ENCODE assay signal across 26 cellular contexts in the genomic region with DNA sequence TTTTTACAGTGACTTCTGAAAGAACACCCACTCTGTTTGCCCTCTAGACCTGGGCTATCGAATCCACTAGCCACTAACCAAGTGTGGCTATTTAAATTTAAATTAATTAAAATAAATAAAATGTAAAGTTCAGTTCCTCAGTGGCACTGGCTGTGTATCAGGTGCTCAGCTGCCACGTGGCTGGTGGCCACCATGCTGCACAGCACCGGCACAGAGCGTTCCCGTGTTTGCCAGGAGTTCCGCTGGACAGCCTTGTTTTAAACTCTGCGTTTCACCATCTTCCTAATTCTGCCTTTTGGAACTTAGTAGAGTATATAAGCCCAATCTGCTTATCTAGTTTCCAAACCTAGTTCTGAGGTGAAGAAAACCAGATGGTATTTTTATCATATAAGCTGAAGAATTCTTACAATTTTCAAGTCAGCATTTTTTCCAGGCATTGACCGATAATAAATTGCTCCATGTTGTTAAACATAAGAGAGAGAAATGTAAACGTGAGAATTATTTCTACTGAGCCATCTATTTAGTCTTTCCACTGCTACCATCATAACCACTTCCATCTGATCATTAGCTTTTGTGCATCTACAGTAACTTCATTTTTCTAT.
"Had no signal": no experiment of that assay in that cellular context is flagged by ENCODE, and none has a peak within 500 bp of the region (broad histone marks: within the 10 kb centered on the region; RNA-seq: fewer than 3 reads in every experiment).

No MANE protein-coding gene starts in this region.

- H3K9me3 ChIP-seq: esophagus squamous epithelium, lower lobe of right lung, prostate gland, suprapubic skin, transverse colon, upper lobe of right lung, uterus had no signal

- H3K36me3 ChIP-seq: esophagus squamous epithelium, lower lobe of right lung, prostate gland, suprapubic skin, transverse colon, upper lobe of right lung, uterus had no signal

- H3K27me3 ChIP-seq: dorsolateral prefrontal cortex, suprapubic skin, transverse colon, upper lobe of right lung, uterus had no signal

- FAIRE-seq: colon, endothelial cell of umbilical vein, frontal cortex, small intestine had no signal

- H3K4me3 Mint-ChIP-seq: immature natural killer cell; nephron progenitor cell; stimulated activated naive B cell treated with anti-CD40 and anti-IgM and Interleukin-4, amounts not matched to agents 10 μg/mL and 1 μg/mL and 100 μg/mL, for 72 hours; stimulated activated naive CD8-positive, alpha-beta T cell treated with anti-CD3 and anti-CD28 coated beads, Interleukin-15, amount 100 ng/mL, for 72 hours had no signal

- H3K27ac Mint-ChIP-seq: immature natural killer cell; stimulated activated naive B cell treated with anti-CD40 and anti-IgM and Interleukin-4, amounts not matched to agents 10 μg/mL and 1 μg/mL and 100 μg/mL, for 72 hours; stimulated activated naive CD8-positive, alpha-beta T cell treated with anti-CD3 and anti-CD28 coated beads, Interleukin-15, amount 100 ng/mL, for 72 hours had no signal

- ATAC-seq: left colon; left ventricle myocardium superior; lower lobe of right lung; right cardiac atrium; stimulated activated naive B cell treated with anti-CD40 and anti-IgM and Interleukin-4, amounts not matched to agents 10 μg/mL and 1 μg/mL and 100 μg/mL, for 72 hours; stimulated activated naive CD8-positive, alpha-beta T cell treated with anti-CD3 and anti-CD28 coated beads, Interleukin-15, amount 100 ng/mL, for 72 hours; upper lobe of right lung had no signal

- H3K4me1 Mint-ChIP-seq: immature natural killer cell; stimulated activated naive B cell treated with anti-CD40 and anti-IgM and Interleukin-4, amounts not matched to agents 10 μg/mL and 1 μg/mL and 100 μg/mL, for 72 hours; stimulated activated naive CD8-positive, alpha-beta T cell treated with anti-CD3 and anti-CD28 coated beads, Interleukin-15, amount 100 ng/mL, for 72 hours had no signal

- H3K4me1 ChIP-seq: prostate gland had no signal

- H3K36me3 Mint-ChIP-seq: immature natural killer cell; stimulated activated naive B cell treated with anti-CD40 and anti-IgM and Interleukin-4, amounts not matched to agents 10 μg/mL and 1 μg/mL and 100 μg/mL, for 72 hours had no signal

- DNase-seq: dorsolateral prefrontal cortex; effector CD4-positive, alpha-beta T cell; esophagus squamous epithelium; hypothalamus; immature natural killer cell; islet precursor cell; kidney glomerular epithelial cell; left ventricle myocardium superior; lower lobe of right lung; nephron progenitor cell; nucleus accumbens; right cardiac atrium; small intestine; stimulated activated CD4-positive, alpha-beta T cell treated with anti-CD3 and anti-CD28 coated beads, Interleukin-15, amount 100 ng/mL, for 24 hours; stimulated activated CD4-positive, alpha-beta T cell treated with anti-CD3 and anti-CD28 coated beads, Interleukin-2, amount 100 ng/mL, for 48 hours; stimulated activated naive B cell treated with anti-CD40 and anti-IgM and Interleukin-4, amounts not matched to agents 10 μg/mL and 1 μg/mL and 100 μg/mL, for 72 hours; stimulated activated naive CD8-positive, alpha-beta T cell treated with anti-CD3 and anti-CD28 coated beads, Interleukin-15, amount 100 ng/mL, for 72 hours; transverse colon; upper lobe of right lung; uterus had no signal

- H3K27ac ChIP-seq: dorsolateral prefrontal cortex, esophagus squamous epithelium, lower lobe of right lung, prostate gland, suprapubic skin, upper lobe of right lung, uterus had no signal

- H3K9me3 Mint-ChIP-seq: nephron progenitor cell; stimulated activated naive B cell treated with anti-CD40 and anti-IgM and Interleukin-4, amounts not matched to agents 10 μg/mL and 1 μg/mL and 100 μg/mL, for 72 hours; stimulated activated naive CD8-positive, alpha-beta T cell treated with anti-CD3 and anti-CD28 coated beads, Interleukin-15, amount 100 ng/mL, for 72 hours had no signal

- H3K4me3 ChIP-seq: dorsolateral prefrontal cortex, esophagus squamous epithelium, lower lobe of right lung, prostate gland, suprapubic skin, transverse colon, upper lobe of right lung, uterus had no signal
